20 cellular contexts compared by ENCODE assay signal in the genomic region with DNA sequence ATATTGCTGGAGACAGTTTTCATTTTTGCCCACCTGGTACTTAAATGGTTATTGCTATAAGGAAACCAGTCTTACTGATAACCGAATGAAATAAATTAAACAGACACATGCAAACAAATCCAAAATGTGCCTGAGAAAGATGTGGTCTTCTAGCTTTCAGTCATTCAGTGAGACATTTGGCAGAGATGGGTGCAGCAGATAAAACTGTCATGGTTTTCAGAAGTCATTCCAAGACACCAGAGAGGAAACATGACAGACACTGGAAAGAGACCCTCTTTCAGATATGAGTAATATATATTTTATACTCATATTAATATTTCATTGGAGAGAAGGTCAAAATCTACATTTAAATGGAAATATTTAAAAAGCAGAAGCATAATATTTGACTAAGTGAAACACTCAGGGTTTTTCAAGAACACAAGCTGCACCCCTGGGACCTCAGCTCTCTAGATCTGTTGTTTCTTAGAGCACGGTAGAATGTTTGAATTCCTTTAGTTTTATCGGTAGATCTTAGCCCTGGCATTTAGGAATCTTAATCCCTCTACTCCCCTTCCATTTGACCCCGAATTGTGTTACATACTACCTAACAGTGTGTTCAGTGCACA.
A peak's percentile ranks its signal among the peaks of the same experiment; 100 is the strongest.
DNase-seq lines count a peak whose midpoint lies in the region; ATAC-seq, FAIRE-seq and TF ChIP-seq lines count a peak whose summit lies in the region.
"Had no signal": no experiment of that assay in that cellular context is flagged by ENCODE, and none has a peak within 500 bp of the region (broad histone marks: within the 10 kb centered on the region; RNA-seq: fewer than 3 reads in every experiment).

No MANE protein-coding gene starts in this region.

- no peak for FAIRE-seq in small intestine (lab: Jason Lieb, UNC)
- FAIRE-seq: A549, colon had no signal

- H4K20me1 ChIP-seq in DOHH2 (ENCODE audit: control insufficient read depth, insufficient read depth, low read depth, low read length) (peaks cover 42% of the 10 kb centered on the region; the same call in 1 of the 2 replicates), OCI-LY1 (ENCODE audit: insufficient read depth, low read length) (no peaks in the 10 kb centered on the region)

- H3K4me2 ChIP-seq in DOHH2 (ENCODE audit: low read length) (peak overlapping the region; percentile 50; the same call in 1 of the 2 replicates), OCI-LY1 (ENCODE audit: low read length) (peak overlapping the region; percentile 8; the same call in 1 of the 2 replicates)
- H3K4me2 ChIP-seq: A549, neural progenitor cell had no signal

- DNase-seq in small intestine = no peak
- DNase-seq in nucleus accumbens (lab: John Stamatoyannopoulos, UW) = no peak
- DNase-seq in stimulated activated CD4-positive, alpha-beta T cell treated with anti-CD3 and anti-CD28 coated beads, Interleukin-2, amount 100 ng/mL, for 48 hours = no peak
- DNase-seq: activated CD4-positive, alpha-beta T cell treated with anti-CD3 and anti-CD28 coated beads for 1 hour; brain microvascular endothelial cell; head of caudate nucleus; KBM-7; left ventricle myocardium inferior; MV-4-11; NCI-H187 treated with DMSO at 0.1 percent for 48 hours; RPMI8226; stimulated activated CD8-positive, alpha-beta memory T cell treated with anti-CD3 and anti-CD28 coated beads, Interleukin-4, amount 100 ng/mL, for 48 hours had no signal

- peak; percentile 35 for ATAC-seq in GM18873 (IDR thresholded peaks at IDR 0.05; ENCODE audit: low FRiP score, unreplicated experiment)
- peak; percentile 35 for ATAC-seq in HG02852 (IDR thresholded peaks at IDR 0.05; ENCODE audit: unreplicated experiment)
- ATAC-seq in GM21526 (IDR thresholded peaks at IDR 0.05; ENCODE audit: low FRiP score, unreplicated experiment) = no peak
- ATAC-seq: A549 had no signal

- no peak overlapping the region for H2AFZ ChIP-seq in OCI-LY1 (ENCODE audit: low read length)
- H2AFZ ChIP-seq: neural progenitor cell had no signal

- no peaks in the 10 kb centered on the region for H3K27me3 ChIP-seq in DOHH2 (ENCODE audit: control insufficient read depth, low read length)
- no peaks in the 10 kb centered on the region for H3K27me3 ChIP-seq in OCI-LY1 (ENCODE audit: insufficient read depth, low read length)
- H3K27me3 ChIP-seq in small intestine (ENCODE audit: control insufficient read depth in 2 of 2, insufficient read depth in 2 of 2, low read length in 2 of 2) = no peaks in the 10 kb centered on the region
- H3K27me3 ChIP-seq: brain microvascular endothelial cell, neural progenitor cell had no signal

- no peak overlapping the region for H3K27ac ChIP-seq in DOHH2 (ENCODE audit: low read depth, low read length)
- peak overlapping the region; percentile 20 for H3K27ac ChIP-seq in OCI-LY1 (ENCODE audit: low read depth, low read length, poor library complexity, severe bottlenecking)
- H3K27ac ChIP-seq in small intestine (ENCODE audit: low read depth in 1 of 2, low read length in 1 of 2) = no peak overlapping the region
- H3K27ac ChIP-seq: A549, brain microvascular endothelial cell, left ventricle myocardium inferior, neural progenitor cell had no signal

- peaks cover 27% of the 10 kb centered on the region for H3F3A ChIP-seq in DOHH2 (ENCODE audit: control insufficient read depth, insufficient read depth)
- no peaks in the 10 kb centered on the region for H3F3A ChIP-seq in OCI-LY1 (ENCODE audit: insufficient read depth, low read length)

- H3K9me2 ChIP-seq in DOHH2 (replicated peaks; ENCODE audit: control insufficient read depth, low read length) (no peaks in the 10 kb centered on the region), OCI-LY1 (ENCODE audit: low read depth, low read length) (no peaks in the 10 kb centered on the region)

- H3K79me2 ChIP-seq in DOHH2 (ENCODE audit: control insufficient read depth, low read length) (peaks cover 74% of the 10 kb centered on the region), OCI-LY1 (ENCODE audit: insufficient read depth, low read length) (peaks cover 75% of the 10 kb centered on the region)

- WGBS in small intestine, 3 donors = 60 to 67% (median 66%) methylated on average over 4 of the region's 4 CpGs

- TF ChIP-seq CTCF in DOHH2 (IDR thresholded peaks at IDR 0.05; ENCODE audit: low read depth, low read length, poor library complexity, severe bottlenecking) = no peak
- TF ChIP-seq CTCF in OCI-LY1 (IDR thresholded peaks at IDR 0.05; ENCODE audit: low read length) = no peak

- no peak overlapping the region for H3K4me3 ChIP-seq in DOHH2 (ENCODE audit: low read length)
- H3K4me3 ChIP-seq in OCI-LY1 (ENCODE audit: low read depth, low read length, poor library complexity, severe bottlenecking) = no peak overlapping the region
- H3K4me3 ChIP-seq in small intestine (ENCODE audit: low read depth in 1 of 2, low read length in 2 of 2) = no peak overlapping the region
- H3K4me3 ChIP-seq: A549, left ventricle myocardium inferior, neural progenitor cell had no signal

- H3K4me1 ChIP-seq in DOHH2 (ENCODE audit: control insufficient read depth, low read length) (peaks cover 72% of the 10 kb centered on the region), OCI-LY1 (ENCODE audit: insufficient read depth, low read length, severe bottlenecking) (peaks cover 77% of the 10 kb centered on the region), small intestine (ENCODE audit: control insufficient read depth in 2 of 2, insufficient read depth in 1 of 2, low read depth in 1 of 2, low read length in 1 of 2) (peaks cover 0 to 2% of the 10 kb centered on the region in 2 donors)
- H3K4me1 ChIP-seq: A549, left ventricle myocardium inferior had no signal

- H3K36me3 ChIP-seq in DOHH2 (ENCODE audit: control insufficient read depth, low read length) = no peaks in the 10 kb centered on the region
- H3K36me3 ChIP-seq in OCI-LY1 (ENCODE audit: insufficient read depth, low read length) = no peaks in the 10 kb centered on the region
- no peaks in the 10 kb centered on the region for H3K36me3 ChIP-seq in small intestine (ENCODE audit: control insufficient read depth in 2 of 2, insufficient read depth in 2 of 2, low read length in 2 of 2)
- H3K36me3 ChIP-seq: brain microvascular endothelial cell, left ventricle myocardium inferior, neural progenitor cell had no signal

- H3K9me3 ChIP-seq in DOHH2 (ENCODE audit: control insufficient read depth, insufficient read depth, low read length) = no peaks in the 10 kb centered on the region
- H3K9me3 ChIP-seq in OCI-LY1 (ENCODE audit: low read length) = no peaks in the 10 kb centered on the region
- H3K9me3 ChIP-seq in small intestine (ENCODE audit: control insufficient read depth, low read depth) = no peaks in the 10 kb centered on the region
- H3K9me3 ChIP-seq: A549, left ventricle myocardium inferior had no signal

- H3K9ac ChIP-seq in OCI-LY1 (ENCODE audit: low read length) = no peak overlapping the region
- H3K9ac ChIP-seq: neural progenitor cell had no signal
